1 cellular context compared by ENCODE assay signal in the genomic region with DNA sequence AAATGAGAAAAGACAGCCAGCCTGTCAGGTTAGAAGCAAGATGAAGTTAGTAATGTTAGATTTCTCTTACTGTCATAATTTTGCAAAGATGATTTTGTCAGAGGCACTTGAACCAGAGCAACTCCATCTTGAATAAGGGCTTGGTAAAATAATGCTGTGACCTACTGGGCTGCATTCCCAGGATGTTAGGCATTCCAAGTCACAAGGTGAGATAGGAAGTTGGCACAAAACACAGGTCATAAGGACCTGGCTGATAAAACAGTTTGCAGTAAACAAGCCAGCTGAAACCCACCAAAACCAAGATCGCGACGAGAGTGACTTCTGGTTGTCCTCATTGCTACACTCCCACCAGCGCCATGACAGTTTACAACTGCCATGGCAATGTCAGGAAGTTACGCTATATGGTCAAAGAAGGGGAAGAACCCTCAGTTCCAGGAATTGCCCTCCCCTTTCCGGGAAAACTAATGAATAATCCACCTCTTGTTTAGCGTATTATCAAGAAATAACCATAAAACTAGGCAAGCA.
TF ChIP-seq lines count a peak whose summit lies in the region.

No MANE protein-coding gene starts in this region.

TF ChIP-seq in K562, 482 proteins besides CTCF, POLR2A, EP300 and RAD21 (continued from another document and continues in another):
- TF ChIP-seq, protein P1, sequence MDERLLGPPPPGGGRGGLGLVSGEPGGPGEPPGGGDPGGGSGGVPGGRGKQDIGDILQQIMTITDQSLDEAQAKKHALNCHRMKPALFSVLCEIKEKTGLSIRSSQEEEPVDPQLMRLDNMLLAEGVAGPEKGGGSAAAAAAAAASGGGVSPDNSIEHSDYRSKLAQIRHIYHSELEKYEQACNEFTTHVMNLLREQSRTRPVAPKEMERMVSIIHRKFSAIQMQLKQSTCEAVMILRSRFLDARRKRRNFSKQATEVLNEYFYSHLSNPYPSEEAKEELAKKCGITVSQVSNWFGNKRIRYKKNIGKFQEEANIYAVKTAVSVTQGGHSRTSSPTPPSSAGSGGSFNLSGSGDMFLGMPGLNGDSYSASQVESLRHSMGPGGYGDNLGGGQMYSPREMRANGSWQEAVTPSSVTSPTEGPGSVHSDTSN (CRISPR knock-in tag; IDR thresholded peaks at IDR 0.05; ENCODE audit: low read depth) = no peak
- TF ChIP-seq, protein P1 (tag; conservative IDR thresholded peaks at IDR 0.05; ENCODE audit: low read depth) = peak; percentile 55
- TF ChIP-seq ZNF197 (CRISPR knock-in tag; IDR thresholded peaks at IDR 0.05; ENCODE audit: low read depth) (peak; percentile 96), RFX7 (CRISPR knock-in tag; IDR thresholded peaks at IDR 0.05) (no peak), TEAD1 (CRISPR knock-in tag; IDR thresholded peaks at IDR 0.05) (peak in 1 of 2 experiments; percentile 84; a peak in 2 of 4 replicates), BDP1 (IDR thresholded peaks at IDR 0.05; ENCODE audit: insufficient read depth, insufficient read length) (no peak), ZNF830 (CRISPR knock-in tag; IDR thresholded peaks at IDR 0.05) (0 out of 2 replicates have a peak, but pooled peaks have one; percentile 71), RUNX1 (IDR thresholded peaks at IDR 0.05; ENCODE audit: low read depth) (no peak), ZNF668 (CRISPR knock-in tag; IDR thresholded peaks at IDR 0.05) (peak; percentile 95), HNRNPK (IDR thresholded peaks at IDR 0.05; ENCODE audit: low read depth, low read length, poor library complexity, severe bottlenecking) (no peak), PHF8 (IDR thresholded peaks at IDR 0.05; ENCODE audit: borderline replicate concordance, low read length) (peak; percentile 20; the same call in 1 of the 2 replicates), SUPT5H (IDR thresholded peaks at IDR 0.05) (no peak), CTBP1 (IDR thresholded peaks at IDR 0.05; ENCODE audit: borderline replicate concordance) (no peak), GABPA (tag; conservative IDR thresholded peaks at IDR 0.05; ENCODE audit: low read depth) (peak; percentile 72), JUN (IDR thresholded peaks at IDR 0.05; ENCODE audit: borderline replicate concordance, low read depth, low read length) (no peak), JUN (CRISPR knock-in tag; IDR thresholded peaks at IDR 0.05; ENCODE audit: borderline replicate concordance) (no peak), PHF21A (IDR thresholded peaks at IDR 0.05; ENCODE audit: borderline replicate concordance, low read depth) (no peak), DIDO1 (tag; IDR thresholded peaks at IDR 0.05; ENCODE audit: low read depth) (peak; percentile 76), MEF2A (IDR thresholded peaks at IDR 0.05; ENCODE audit: control insufficient read depth, low read depth, low read length) (no peak), ZNF785 (CRISPR knock-in tag; IDR thresholded peaks at IDR 0.05) (no peak), ZSCAN29 (IDR thresholded peaks at IDR 0.05) (no peak), NR2C2 (CRISPR knock-in tag; IDR thresholded peaks at IDR 0.05) (no peak), NR2C2 (tag; IDR thresholded peaks at IDR 0.05) (peak; percentile 79), RFX1 (IDR thresholded peaks at IDR 0.05) (peak; percentile 80), DDX20 (tag; IDR thresholded peaks at IDR 0.05; ENCODE audit: low read depth) (peak; percentile 96), POLR2B (IDR thresholded peaks at IDR 0.05; ENCODE audit: low read depth, partially characterized antibody) (no peak), BRD4 (IDR thresholded peaks at IDR 0.05) (peak; percentile 46; the same call in 1 of the 2 replicates), XRCC3 (IDR thresholded peaks at IDR 0.05) (no peak), ZNF165 (CRISPR knock-in tag; IDR thresholded peaks at IDR 0.05; ENCODE audit: borderline replicate concordance) (peak; percentile 90; the same call in 1 of the 2 replicates), BACH1 (tag; IDR thresholded peaks at IDR 0.05) (peak; percentile 96), HNRNPH1 (optimal IDR thresholded peaks at IDR 0.05; ENCODE audit: low read depth, low read length) (no peak), ZNF77 (CRISPR knock-in tag; IDR thresholded peaks at IDR 0.05) (no peak), YY1 (IDR thresholded peaks at IDR 0.05; ENCODE audit: borderline replicate concordance in 1 of 3, control insufficient read depth in 1 of 3, extremely low read depth in 1 of 3, insufficient read depth in 3 of 3, insufficient read length in 1 of 3, insufficient replicate concordance in 2 of 3, low read depth in 1 of 3, low read length in 2 of 3) (peak in 2 of 3 experiments; percentile 43 to 86), ARHGAP35 (IDR thresholded peaks at IDR 0.05; ENCODE audit: partially characterized antibody) (no peak), GTF2E2 (tag; IDR thresholded peaks at IDR 0.05) (peak; percentile 62; the same call in 1 of the 2 replicates), ZNF79 (CRISPR knock-in tag; IDR thresholded peaks at IDR 0.05; ENCODE audit: low read depth) (peak; percentile 88), ETS2 (tag; IDR thresholded peaks at IDR 0.05; ENCODE audit: borderline replicate concordance, poor library complexity, severe bottlenecking) (peak; percentile 55)
- TF ChIP-seq, protein P2, sequence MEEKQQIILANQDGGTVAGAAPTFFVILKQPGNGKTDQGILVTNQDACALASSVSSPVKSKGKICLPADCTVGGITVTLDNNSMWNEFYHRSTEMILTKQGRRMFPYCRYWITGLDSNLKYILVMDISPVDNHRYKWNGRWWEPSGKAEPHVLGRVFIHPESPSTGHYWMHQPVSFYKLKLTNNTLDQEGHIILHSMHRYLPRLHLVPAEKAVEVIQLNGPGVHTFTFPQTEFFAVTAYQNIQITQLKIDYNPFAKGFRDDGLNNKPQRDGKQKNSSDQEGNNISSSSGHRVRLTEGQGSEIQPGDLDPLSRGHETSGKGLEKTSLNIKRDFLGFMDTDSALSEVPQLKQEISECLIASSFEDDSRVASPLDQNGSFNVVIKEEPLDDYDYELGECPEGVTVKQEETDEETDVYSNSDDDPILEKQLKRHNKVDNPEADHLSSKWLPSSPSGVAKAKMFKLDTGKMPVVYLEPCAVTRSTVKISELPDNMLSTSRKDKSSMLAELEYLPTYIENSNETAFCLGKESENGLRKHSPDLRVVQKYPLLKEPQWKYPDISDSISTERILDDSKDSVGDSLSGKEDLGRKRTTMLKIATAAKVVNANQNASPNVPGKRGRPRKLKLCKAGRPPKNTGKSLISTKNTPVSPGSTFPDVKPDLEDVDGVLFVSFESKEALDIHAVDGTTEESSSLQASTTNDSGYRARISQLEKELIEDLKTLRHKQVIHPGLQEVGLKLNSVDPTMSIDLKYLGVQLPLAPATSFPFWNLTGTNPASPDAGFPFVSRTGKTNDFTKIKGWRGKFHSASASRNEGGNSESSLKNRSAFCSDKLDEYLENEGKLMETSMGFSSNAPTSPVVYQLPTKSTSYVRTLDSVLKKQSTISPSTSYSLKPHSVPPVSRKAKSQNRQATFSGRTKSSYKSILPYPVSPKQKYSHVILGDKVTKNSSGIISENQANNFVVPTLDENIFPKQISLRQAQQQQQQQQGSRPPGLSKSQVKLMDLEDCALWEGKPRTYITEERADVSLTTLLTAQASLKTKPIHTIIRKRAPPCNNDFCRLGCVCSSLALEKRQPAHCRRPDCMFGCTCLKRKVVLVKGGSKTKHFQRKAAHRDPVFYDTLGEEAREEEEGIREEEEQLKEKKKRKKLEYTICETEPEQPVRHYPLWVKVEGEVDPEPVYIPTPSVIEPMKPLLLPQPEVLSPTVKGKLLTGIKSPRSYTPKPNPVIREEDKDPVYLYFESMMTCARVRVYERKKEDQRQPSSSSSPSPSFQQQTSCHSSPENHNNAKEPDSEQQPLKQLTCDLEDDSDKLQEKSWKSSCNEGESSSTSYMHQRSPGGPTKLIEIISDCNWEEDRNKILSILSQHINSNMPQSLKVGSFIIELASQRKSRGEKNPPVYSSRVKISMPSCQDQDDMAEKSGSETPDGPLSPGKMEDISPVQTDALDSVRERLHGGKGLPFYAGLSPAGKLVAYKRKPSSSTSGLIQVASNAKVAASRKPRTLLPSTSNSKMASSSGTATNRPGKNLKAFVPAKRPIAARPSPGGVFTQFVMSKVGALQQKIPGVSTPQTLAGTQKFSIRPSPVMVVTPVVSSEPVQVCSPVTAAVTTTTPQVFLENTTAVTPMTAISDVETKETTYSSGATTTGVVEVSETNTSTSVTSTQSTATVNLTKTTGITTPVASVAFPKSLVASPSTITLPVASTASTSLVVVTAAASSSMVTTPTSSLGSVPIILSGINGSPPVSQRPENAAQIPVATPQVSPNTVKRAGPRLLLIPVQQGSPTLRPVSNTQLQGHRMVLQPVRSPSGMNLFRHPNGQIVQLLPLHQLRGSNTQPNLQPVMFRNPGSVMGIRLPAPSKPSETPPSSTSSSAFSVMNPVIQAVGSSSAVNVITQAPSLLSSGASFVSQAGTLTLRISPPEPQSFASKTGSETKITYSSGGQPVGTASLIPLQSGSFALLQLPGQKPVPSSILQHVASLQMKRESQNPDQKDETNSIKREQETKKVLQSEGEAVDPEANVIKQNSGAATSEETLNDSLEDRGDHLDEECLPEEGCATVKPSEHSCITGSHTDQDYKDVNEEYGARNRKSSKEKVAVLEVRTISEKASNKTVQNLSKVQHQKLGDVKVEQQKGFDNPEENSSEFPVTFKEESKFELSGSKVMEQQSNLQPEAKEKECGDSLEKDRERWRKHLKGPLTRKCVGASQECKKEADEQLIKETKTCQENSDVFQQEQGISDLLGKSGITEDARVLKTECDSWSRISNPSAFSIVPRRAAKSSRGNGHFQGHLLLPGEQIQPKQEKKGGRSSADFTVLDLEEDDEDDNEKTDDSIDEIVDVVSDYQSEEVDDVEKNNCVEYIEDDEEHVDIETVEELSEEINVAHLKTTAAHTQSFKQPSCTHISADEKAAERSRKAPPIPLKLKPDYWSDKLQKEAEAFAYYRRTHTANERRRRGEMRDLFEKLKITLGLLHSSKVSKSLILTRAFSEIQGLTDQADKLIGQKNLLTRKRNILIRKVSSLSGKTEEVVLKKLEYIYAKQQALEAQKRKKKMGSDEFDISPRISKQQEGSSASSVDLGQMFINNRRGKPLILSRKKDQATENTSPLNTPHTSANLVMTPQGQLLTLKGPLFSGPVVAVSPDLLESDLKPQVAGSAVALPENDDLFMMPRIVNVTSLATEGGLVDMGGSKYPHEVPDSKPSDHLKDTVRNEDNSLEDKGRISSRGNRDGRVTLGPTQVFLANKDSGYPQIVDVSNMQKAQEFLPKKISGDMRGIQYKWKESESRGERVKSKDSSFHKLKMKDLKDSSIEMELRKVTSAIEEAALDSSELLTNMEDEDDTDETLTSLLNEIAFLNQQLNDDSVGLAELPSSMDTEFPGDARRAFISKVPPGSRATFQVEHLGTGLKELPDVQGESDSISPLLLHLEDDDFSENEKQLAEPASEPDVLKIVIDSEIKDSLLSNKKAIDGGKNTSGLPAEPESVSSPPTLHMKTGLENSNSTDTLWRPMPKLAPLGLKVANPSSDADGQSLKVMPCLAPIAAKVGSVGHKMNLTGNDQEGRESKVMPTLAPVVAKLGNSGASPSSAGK (IDR thresholded peaks at IDR 0.05) = no peak
- TF ChIP-seq, protein P3, sequence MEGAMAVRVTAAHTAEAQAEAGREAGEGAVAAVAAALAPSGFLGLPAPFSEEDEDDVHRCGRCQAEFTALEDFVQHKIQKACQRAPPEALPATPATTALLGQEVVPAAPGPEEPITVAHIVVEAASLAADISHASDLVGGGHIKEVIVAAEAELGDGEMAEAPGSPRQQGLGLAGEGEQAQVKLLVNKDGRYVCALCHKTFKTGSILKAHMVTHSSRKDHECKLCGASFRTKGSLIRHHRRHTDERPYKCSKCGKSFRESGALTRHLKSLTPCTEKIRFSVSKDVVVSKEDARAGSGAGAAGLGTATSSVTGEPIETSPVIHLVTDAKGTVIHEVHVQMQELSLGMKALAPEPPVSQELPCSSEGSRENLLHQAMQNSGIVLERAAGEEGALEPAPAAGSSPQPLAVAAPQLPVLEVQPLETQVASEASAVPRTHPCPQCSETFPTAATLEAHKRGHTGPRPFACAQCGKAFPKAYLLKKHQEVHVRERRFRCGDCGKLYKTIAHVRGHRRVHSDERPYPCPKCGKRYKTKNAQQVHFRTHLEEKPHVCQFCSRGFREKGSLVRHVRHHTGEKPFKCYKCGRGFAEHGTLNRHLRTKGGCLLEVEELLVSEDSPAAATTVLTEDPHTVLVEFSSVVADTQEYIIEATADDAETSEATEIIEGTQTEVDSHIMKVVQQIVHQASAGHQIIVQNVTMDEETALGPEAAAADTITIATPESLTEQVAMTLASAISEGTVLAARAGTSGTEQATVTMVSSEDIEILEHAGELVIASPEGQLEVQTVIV (CRISPR knock-in tag; IDR thresholded peaks at IDR 0.05; ENCODE audit: borderline replicate concordance) = peak; percentile 80
- TF ChIP-seq, protein P4, sequence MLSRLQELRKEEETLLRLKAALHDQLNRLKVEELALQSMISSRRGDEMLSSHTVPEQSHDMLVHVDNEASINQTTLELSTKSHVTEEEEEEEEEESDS (CRISPR knock-in tag; IDR thresholded peaks at IDR 0.05) = 0 out of 2 replicates have a peak, but pooled peaks have one; percentile 35
- TF ChIP-seq, protein P5, sequence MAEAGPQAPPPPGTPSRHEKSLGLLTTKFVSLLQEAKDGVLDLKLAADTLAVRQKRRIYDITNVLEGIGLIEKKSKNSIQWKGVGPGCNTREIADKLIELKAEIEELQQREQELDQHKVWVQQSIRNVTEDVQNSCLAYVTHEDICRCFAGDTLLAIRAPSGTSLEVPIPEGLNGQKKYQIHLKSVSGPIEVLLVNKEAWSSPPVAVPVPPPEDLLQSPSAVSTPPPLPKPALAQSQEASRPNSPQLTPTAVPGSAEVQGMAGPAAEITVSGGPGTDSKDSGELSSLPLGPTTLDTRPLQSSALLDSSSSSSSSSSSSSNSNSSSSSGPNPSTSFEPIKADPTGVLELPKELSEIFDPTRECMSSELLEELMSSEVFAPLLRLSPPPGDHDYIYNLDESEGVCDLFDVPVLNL (CRISPR knock-in tag; IDR thresholded peaks at IDR 0.05; ENCODE audit: low read depth) = no peak
- TF ChIP-seq, protein P6, sequence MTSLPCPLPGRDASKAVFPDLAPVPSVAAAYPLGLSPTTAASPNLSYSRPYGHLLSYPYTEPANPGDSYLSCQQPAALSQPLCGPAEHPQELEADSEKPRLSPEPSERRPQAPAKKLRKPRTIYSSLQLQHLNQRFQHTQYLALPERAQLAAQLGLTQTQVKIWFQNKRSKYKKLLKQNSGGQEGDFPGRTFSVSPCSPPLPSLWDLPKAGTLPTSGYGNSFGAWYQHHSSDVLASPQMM (CRISPR knock-in tag; IDR thresholded peaks at IDR 0.05) = no peak
- TF ChIP-seq, protein P7, sequence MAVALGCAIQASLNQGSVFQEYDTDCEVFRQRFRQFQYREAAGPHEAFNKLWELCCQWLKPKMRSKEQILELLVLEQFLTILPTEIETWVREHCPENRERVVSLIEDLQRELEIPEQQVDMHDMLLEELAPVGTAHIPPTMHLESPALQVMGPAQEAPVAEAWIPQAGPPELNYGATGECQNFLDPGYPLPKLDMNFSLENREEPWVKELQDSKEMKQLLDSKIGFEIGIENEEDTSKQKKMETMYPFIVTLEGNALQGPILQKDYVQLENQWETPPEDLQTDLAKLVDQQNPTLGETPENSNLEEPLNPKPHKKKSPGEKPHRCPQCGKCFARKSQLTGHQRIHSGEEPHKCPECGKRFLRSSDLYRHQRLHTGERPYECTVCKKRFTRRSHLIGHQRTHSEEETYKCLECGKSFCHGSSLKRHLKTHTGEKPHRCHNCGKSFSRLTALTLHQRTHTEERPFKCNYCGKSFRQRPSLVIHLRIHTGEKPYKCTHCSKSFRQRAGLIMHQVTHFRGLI (CRISPR knock-in tag; IDR thresholded peaks at IDR 0.05) = peak; percentile 92
